Comparison of ENCODE assay signal across 25 cellular contexts in genomic region chr7:44246396-44247113, GRCh38. TPM values are rescaled to one million over a fixed set of nuclear protein-coding genes. Genes with fewer than 3 reads are reported as not detected.
DNase-seq lines count a peak whose midpoint lies in the region; ATAC-seq, FAIRE-seq and TF ChIP-seq lines count a peak whose summit lies in the region.
"Had no signal": no experiment of that assay in that cellular context is flagged by ENCODE, and none has a peak within 500 bp of the region (broad histone marks: within the 10 kb centered on the region; RNA-seq: fewer than 3 reads in every experiment).

No MANE protein-coding gene starts in this region.

- TF ChIP-seq RAD21 in HepG2 (CRISPR knock-in tag; IDR thresholded peaks at IDR 0.05) (no peak), K562 (CRISPR knock-in tag; conservative IDR thresholded peaks at IDR 0.05 in 1 of 2, IDR thresholded peaks at IDR 0.05 in 1 of 2) (no peak)

- H3K9me3 ChIP-seq in HepG2 (ENCODE audit: low read length) (no peaks in the 10 kb centered on the region), right lobe of liver (no peaks in the 10 kb centered on the region), K562 (replicated peaks; ENCODE audit: control insufficient read depth, insufficient read depth, low read depth, low read length) (no peaks in the 10 kb centered on the region), keratinocyte (ENCODE audit: control insufficient read depth, low read depth, low read length) (no peaks in the 10 kb centered on the region)
- H3K9me3 ChIP-seq: BLaER1, SJCRH30 had no signal

- H3K27me3 ChIP-seq in HepG2 (ENCODE audit: control insufficient read depth in 1 of 2, insufficient read depth in 2 of 2, low read length in 2 of 2) (peaks cover 8 to 37% of the 10 kb centered on the region in 2 experiments; a peak in 4 of 5 replicates), right lobe of liver (no peaks in the 10 kb centered on the region), K562 (ENCODE audit: control insufficient read depth in 2 of 2, insufficient read depth in 2 of 2, low read length in 2 of 2) (peaks cover 6 to 42% of the 10 kb centered on the region in 2 experiments; a peak in 4 of 5 replicates), keratinocyte (ENCODE audit: control insufficient read depth, extremely low read depth, insufficient read depth, low read length) (no peaks in the 10 kb centered on the region)
- H3K27me3 ChIP-seq: BLaER1 had no signal

- BruUV-seq in HepG2 (replicated peaks; lab: Mats Ljungman, UMichigan) (no TSS peak), K562 (replicated peaks; lab: Mats Ljungman, UMichigan) (no TSS peak)

- H3K9ac ChIP-seq in HepG2 (ENCODE audit: insufficient read depth, low read depth, low read length) (no peak overlapping the region), K562 (ENCODE audit: insufficient read depth in 1 of 2, low read depth in 2 of 2, low read length in 2 of 2) (no peak overlapping the region), keratinocyte (ENCODE audit: control insufficient read depth, extremely low read depth, insufficient read depth, low read length) (no peak overlapping the region)
- H3K9ac ChIP-seq: BLaER1 had no signal

- H3K4me2 ChIP-seq in HepG2 (ENCODE audit: low read depth, low read length), result no peak overlapping the region
- no peak overlapping the region for H3K4me2 ChIP-seq in K562 (ENCODE audit: insufficient read depth, low read length)
- H3K4me2 ChIP-seq in keratinocyte (ENCODE audit: control insufficient read depth, extremely low read depth, insufficient read depth, low read depth, low read length), result no peak overlapping the region
- H3K4me2 ChIP-seq: BLaER1 had no signal

- TF ChIP-seq CTCF in HepG2 (CRISPR knock-in tag; IDR thresholded peaks at IDR 0.05), result no peak
- no peak for TF ChIP-seq CTCF in right lobe of liver (IDR thresholded peaks at IDR 0.05)
- TF ChIP-seq CTCF in K562 (IDR thresholded peaks at IDR 0.05 in 2 of 3, conservative IDR thresholded peaks at IDR 0.05 in 1 of 3; ENCODE audit: insufficient read depth in 2 of 3, low read depth in 1 of 3, low read length in 3 of 3), result no peak
- no peak for TF ChIP-seq CTCF in keratinocyte (optimal IDR thresholded peaks at IDR 0.05 in 1 of 3, IDR thresholded peaks at IDR 0.05 in 1 of 3, conservative IDR thresholded peaks at IDR 0.05 in 1 of 3; ENCODE audit: extremely low read depth in 1 of 3, insufficient read depth in 2 of 3, low read length in 3 of 3)

- CTCF ChIA-PET in HepG2 (lab: Yijun Ruan, JAX; ENCODE audit: low intra/inter-chr PET ratio, low total read pairs) (no interaction called here), K562 (lab: Yijun Ruan, JAX; ENCODE audit: low intra/inter-chr PET ratio) (no interaction called here)

- DNase-seq in HepG2 (ENCODE audit: low spot score), result no peak
- DNase-seq in right lobe of liver, result no peak
- DNase-seq in K562 (ENCODE audit: extremely low read depth in 1 of 4, low spot score in 3 of 4), result no peak
- DNase-seq in keratinocyte (ENCODE audit: low read depth, low spot score), result no peak
- no peak for DNase-seq in cerebellum (ENCODE audit: low spot score)
- DNase-seq: 8988T; ACHN; CD4-positive, CD25-positive, alpha-beta regulatory T cell; GOT3; NCI-H1092; NCI-H1417 treated with DMSO at 0.1 percent for 48 hours; NCI-H1694 treated with DMSO at 0.1 percent for 48 hours; NCI-H2081; NCI-H2171 treated with DMSO at 0.1 percent for 48 hours; NCI-H345; NCI-H510A treated with DMSO at 0.1 percent for 48 hours; PC-3; SJCRH30 had no signal

- intact Hi-C loops in HepG2 (cut with micrococcal nuclease; ENCODE audit: unreplicated experiment) (no loop called here), right lobe of liver (cut with DNase I) (loop anchor here in 1 of 2 donors (5.0 kb wide), 1 partner anchor 231 kb away; no protein-coding TSS in a partner anchor), K562 (cut with micrococcal nuclease) (no loop called here)

- TF ChIP-seq POLR2A in HepG2 (IDR thresholded peaks at IDR 0.05; ENCODE audit: insufficient read depth in 1 of 2, low read depth in 2 of 2, low read length in 2 of 2) (no peak), right lobe of liver (IDR thresholded peaks at IDR 0.05) (no peak), K562 (conservative IDR thresholded peaks at IDR 0.05) (no peak)

- no peaks in the 10 kb centered on the region for H3K4me1 ChIP-seq in HepG2 (ENCODE audit: insufficient read depth, low read length)
- H3K4me1 ChIP-seq in right lobe of liver, result no peaks in the 10 kb centered on the region
- H3K4me1 ChIP-seq in K562 (replicated peaks in 1 of 2; ENCODE audit: control insufficient read depth in 2 of 2, insufficient read depth in 2 of 2, low read length in 2 of 2), result peaks cover 0 to 18% of the 10 kb centered on the region in 2 experiments; a peak in 2 of 5 replicates
- no peaks in the 10 kb centered on the region for H3K4me1 ChIP-seq in keratinocyte (ENCODE audit: control insufficient read depth, extremely low read depth, insufficient read depth, low read length)
- H3K4me1 ChIP-seq: BLaER1, SJCRH30 had no signal

- POLR2A ChIA-PET in HepG2 (lab: Yijun Ruan, JAX), result no interaction called here
- POLR2A ChIA-PET in K562 (lab: Yijun Ruan, JAX), result no interaction called here

- H4K20me1 ChIP-seq in HepG2 (ENCODE audit: insufficient read depth, low read length) (no peaks in the 10 kb centered on the region), K562 (replicated peaks; ENCODE audit: control insufficient read depth, insufficient read depth, low read length) (peaks cover 7% of the 10 kb centered on the region), keratinocyte (ENCODE audit: control insufficient read depth, extremely low read depth, insufficient read depth, low read length) (no peaks in the 10 kb centered on the region)
- H4K20me1 ChIP-seq: BLaER1 had no signal

- in situ Hi-C loops in HepG2 (cut with HindIII; ENCODE audit: extremely low pct_ligation_motif_present, low pct_unique_long_range_greater_than_20kb) (no loop called here), K562 (cut with MboI) (loop anchor here (10.0 kb wide), 1 partner anchor 228 kb away; no protein-coding TSS in a partner anchor)

- H2AFZ ChIP-seq in HepG2 (ENCODE audit: low read length), result no peak overlapping the region
- no peak overlapping the region for H2AFZ ChIP-seq in K562 (ENCODE audit: low read depth, low read length)
- no peak overlapping the region for H2AFZ ChIP-seq in keratinocyte (ENCODE audit: control insufficient read depth, low read length)

- H3K79me2 ChIP-seq in HepG2 (ENCODE audit: insufficient read depth, low read length), result no peaks in the 10 kb centered on the region
- no peaks in the 10 kb centered on the region for H3K79me2 ChIP-seq in K562 (ENCODE audit: control insufficient read depth, insufficient read depth, low read length)
- H3K79me2 ChIP-seq in keratinocyte (ENCODE audit: control insufficient read depth, insufficient read depth, low read length), result no peaks in the 10 kb centered on the region

- ATAC-seq in HepG2 (no peak), right lobe of liver (no peak), K562 (no peak), HG02885 (IDR thresholded peaks at IDR 0.05; ENCODE audit: poor library complexity, unreplicated experiment) (no peak), HG03159 (IDR thresholded peaks at IDR 0.05; ENCODE audit: unreplicated experiment) (no peak)
- ATAC-seq: HCT116, PC-3, Right ventricle myocardium inferior, SK-N-SH treated with all-trans-retinoic acid at 6 μM for 48 hours had no signal

- FAIRE-seq in HepG2 (lab: Jason Lieb, UNC) (no peak), K562 (lab: Jason Lieb, UNC) (no peak), keratinocyte (lab: Jason Lieb, UNC) (peak; percentile 36)
- FAIRE-seq: D721Med had no signal

- 46% methylated on average over 7 of the region's 7 CpGs for WGBS in HepG2 (ENCODE audit: low lambda C conversion rate)
- WGBS in right lobe of liver (ENCODE audit: insufficient coverage, low coverage, low lambda C conversion rate, missing lambda C conversion rate), result 87% methylated on average over 3 of the region's 7 CpGs
- WGBS in K562 (ENCODE audit: insufficient coverage, low coverage, missing lambda C conversion rate), result 5% methylated on average over 7 of the region's 7 CpGs

- TF ChIP-seq EP300 in HepG2 (IDR thresholded peaks at IDR 0.05; ENCODE audit: low read depth in 2 of 2, low read length in 2 of 2) (no peak), HepG2 (CRISPR knock-in tag; IDR thresholded peaks at IDR 0.05; ENCODE audit: borderline replicate concordance) (no peak), K562 (IDR thresholded peaks at IDR 0.05; ENCODE audit: low read length) (no peak)

- peaks cover 4% of the 10 kb centered on the region for H3K9me1 ChIP-seq in K562 (ENCODE audit: control insufficient read depth, insufficient read depth, low read length)
- peaks cover 2% of the 10 kb centered on the region for H3K9me1 ChIP-seq in keratinocyte (ENCODE audit: control insufficient read depth, extremely low read depth, insufficient read depth, low read length)

- dilution Hi-C loops in keratinocyte (cut with MboI; ENCODE audit: extremely low pct_ligation_motif_present, low sequenced_read_pairs), result no loop called here

- H3K27ac ChIP-seq in HepG2 (ENCODE audit: extremely low read length, insufficient read depth, low read length) (no peak overlapping the region), right lobe of liver (no peak overlapping the region), K562 (ENCODE audit: extremely low read depth, low read depth, low read length) (no peak overlapping the region), keratinocyte (ENCODE audit: control insufficient read depth, insufficient read depth, low read length) (no peak overlapping the region)
- H3K27ac ChIP-seq: BLaER1, SJCRH30 had no signal

- H3K4me3 ChIP-seq in HepG2 (replicated peaks in 1 of 3; ENCODE audit: insufficient read depth in 1 of 3, low read depth in 2 of 3, low read length in 3 of 3) (no peak overlapping the region), right lobe of liver (no peak overlapping the region), K562 (no peak overlapping the region), keratinocyte (ENCODE audit: control insufficient read depth in 2 of 3, extremely low read depth in 1 of 3, insufficient read depth in 2 of 3, low read depth in 1 of 3, low read length in 3 of 3) (no peak overlapping the region)
- H3K4me3 ChIP-seq: BLaER1, SJCRH30 had no signal

- H3K36me3 ChIP-seq in HepG2 (replicated peaks in 1 of 2; ENCODE audit: control insufficient read depth in 1 of 2, insufficient read depth in 2 of 2, low read length in 2 of 2) (no peaks in the 10 kb centered on the region), right lobe of liver (no peaks in the 10 kb centered on the region), K562 (ENCODE audit: control insufficient read depth, insufficient read depth, low read length) (no peaks in the 10 kb centered on the region), keratinocyte (ENCODE audit: control insufficient read depth in 2 of 2, extremely low read depth in 1 of 2, insufficient read depth in 2 of 2, low read length in 2 of 2) (no peaks in the 10 kb centered on the region)
- H3K36me3 ChIP-seq: BLaER1, SJCRH30 had no signal

RNA-seq across cellular contexts. Expression of gene YKT6, which starts 45.8 kb away (rescaled TPM):
- 52.2 and 59.0 TPM in 2 replicates for total RNA-seq in HepG2 (2016; rRNA removed; fragmentation: Illumina TruSeq; extraction: Trizol)
- 32.5 and 39.5 TPM in 2 replicates for total RNA-seq in HepG2 (2016; cell fraction: cytosol; rRNA removed; fragmentation: Illumina TruSeq; extraction: Trizol; ENCODE audit: low read depth)
- total RNA-seq in HepG2 (2016; cell fraction: insoluble cytoplasmic fraction; rRNA removed; fragmentation: Illumina TruSeq; extraction: Trizol), result 50.3 and 53.4 TPM in 2 replicates
- 72.2 and 82.9 TPM in 2 replicates for total RNA-seq in HepG2 (2016; cell fraction: membrane; rRNA removed; fragmentation: Illumina TruSeq; extraction: Trizol)
- total RNA-seq in HepG2 (2016; cell fraction: nucleus; rRNA removed; fragmentation: Illumina TruSeq; extraction: Trizol), result 29.8 and 32.8 TPM in 2 replicates
- polyA plus RNA-seq in HepG2 (2011; rRNA removed), result 60.3 and 65.6 TPM in 2 replicates
- 59.3 and 64.4 TPM in 2 replicates for polyA plus RNA-seq in HepG2 (2011; cell fraction: cytosol; rRNA removed)
- 71.8 and 75.7 TPM in 2 replicates for polyA plus RNA-seq in HepG2 (2011; cell fraction: nucleus; rRNA removed)
- 36.1 and 46.4 TPM in 2 replicates for polyA plus RNA-seq in HepG2 (2012)
- 51.9 and 71.1 TPM in 2 replicates for polyA plus RNA-seq in HepG2 (2016; cell fraction: cytosol; fragmentation: Illumina TruSeq; extraction: Trizol; ENCODE audit: low read depth)
- 67.7 and 77.1 TPM in 2 replicates for polyA plus RNA-seq in HepG2 (2016; cell fraction: insoluble cytoplasmic fraction; fragmentation: Illumina TruSeq; extraction: Trizol; ENCODE audit: low read depth)
- 72.0 and 86.2 TPM in 2 replicates for polyA plus RNA-seq in HepG2 (2016; cell fraction: membrane; fragmentation: Illumina TruSeq; extraction: Trizol; ENCODE audit: low read depth)
- 65.4 and 71.2 TPM in 2 replicates for polyA plus RNA-seq in HepG2 (2016; cell fraction: nucleus; fragmentation: Illumina TruSeq; extraction: Trizol; ENCODE audit: insufficient read depth, low read depth)
- polyA minus RNA-seq in HepG2 (2011; rRNA and poly(A)+ RNA removed; ENCODE audit: low replicate concordance), result 55.8 and 105 TPM in 2 replicates
- 19.1 and 20.7 TPM in 2 replicates for polyA minus RNA-seq in HepG2 (2011; cell fraction: cytosol; rRNA and poly(A)+ RNA removed)
- polyA minus RNA-seq in HepG2 (2011; cell fraction: nucleus; rRNA and poly(A)+ RNA removed), result 38.1 and 44.4 TPM in 2 replicates
- 10 to 100 TPM; 15.0 to 23.8 (median 19.2) TPM for total RNA-seq in right lobe of liver
- total RNA-seq in K562 (2011; cell fraction: chromatin; rRNA removed; ENCODE audit: low replicate concordance), result 52.9 and 122 TPM in 2 replicates
- total RNA-seq in K562 (2011; cell fraction: nucleolus; rRNA removed), result 80.8 and 98.2 TPM in 2 replicates
- total RNA-seq in K562 (2011; cell fraction: nucleoplasm; rRNA removed), result 90.6 and 91.5 TPM in 2 replicates
- 82.0 and 96.9 TPM in 2 replicates for total RNA-seq in K562 (2014; rRNA removed)
- 52.0 and 57.7 TPM in 2 replicates for total RNA-seq in K562 (2014; rRNA removed; fragmentation: Illumina TruSeq; extraction: Trizol)
- total RNA-seq in K562 (2015; rRNA removed; fragmentation: Illumina TruSeq; extraction: Trizol), result 56.9 and 59.5 TPM in 2 replicates
- 73.2 and 80.6 TPM in 2 replicates for total RNA-seq in K562 (2021)
- polyA plus RNA-seq in K562 (2011; rRNA removed), result 90.6 and 96.8 TPM in 2 replicates
- polyA plus RNA-seq in K562 (2011; cell fraction: cytosol; rRNA removed), result 88.6 and 98.5 TPM in 2 replicates
- 128 and 156 TPM in 2 replicates for polyA plus RNA-seq in K562 (2011; cell fraction: nucleus; rRNA removed)
- polyA plus RNA-seq in K562 (2012), result 75.1 and 76.7 TPM in 2 replicates
- 73.0 and 80.6 TPM in 2 replicates for polyA plus RNA-seq in K562 (2014; fragmentation: Illumina TruSeq; extraction: Trizol)
- polyA plus RNA-seq in K562 (2014; fragmentation: Nextera tagmentation; extraction: Ambion mirVana), result 1 to 10 TPM; 1.6 to 2.8 TPM
- 75.1 and 96.5 TPM in 2 replicates for polyA plus RNA-seq in K562 (2014; rRNA removed)
- 46.0 and 54.8 TPM in 2 replicates for polyA minus RNA-seq in K562 (2011; rRNA and poly(A)+ RNA removed)
- polyA minus RNA-seq in K562 (2011; cell fraction: cytosol; rRNA and poly(A)+ RNA removed), result 25.1 and 28.8 TPM in 2 replicates
- polyA minus RNA-seq in K562 (2011; cell fraction: nucleus; rRNA and poly(A)+ RNA removed), result 46.4 and 60.2 TPM in 2 replicates
- 139 to 192 TPM (median 148 TPM) in 3 replicates for polyA plus RNA-seq in keratinocyte
- polyA plus RNA-seq in keratinocyte (2011; ENCODE audit: low read depth), result 50.6 TPM
- 149 and 154 TPM in 2 replicates for polyA plus RNA-seq in keratinocyte (2011; cell fraction: cytosol; rRNA removed)
- polyA plus RNA-seq in keratinocyte (2011; cell fraction: nucleus; rRNA removed), result 113 and 122 TPM in 2 replicates
- 73.7 and 135 TPM in 2 replicates for polyA plus RNA-seq in keratinocyte (2012; ENCODE audit: low replicate concordance)
- 115 to 176 TPM (median 150 TPM) in 3 replicates for polyA minus RNA-seq in keratinocyte
- 109 TPM for polyA minus RNA-seq in keratinocyte (2011; cell fraction: cytosol; rRNA and poly(A)+ RNA removed)
- polyA minus RNA-seq in keratinocyte (2011; cell fraction: nucleus; rRNA and poly(A)+ RNA removed), result 40.9 and 56.7 TPM in 2 replicates
- total RNA-seq in cerebellum, result 43.4 TPM

RNA-seq across cellular contexts. Expression of gene GCK, which starts 57.3 kb away (rescaled TPM):
- total RNA-seq in HepG2 (2016; rRNA removed; fragmentation: Illumina TruSeq; extraction: Trizol), result not detected in 2 replicates
- total RNA-seq in HepG2 (2016; cell fraction: cytosol; rRNA removed; fragmentation: Illumina TruSeq; extraction: Trizol; ENCODE audit: low read depth), result not detected in 2 replicates
- not detected in 2 replicates for total RNA-seq in HepG2 (2016; cell fraction: insoluble cytoplasmic fraction; rRNA removed; fragmentation: Illumina TruSeq; extraction: Trizol)
- total RNA-seq in HepG2 (2016; cell fraction: membrane; rRNA removed; fragmentation: Illumina TruSeq; extraction: Trizol), result not detected in 2 replicates
- not detected in 2 replicates for total RNA-seq in HepG2 (2016; cell fraction: nucleus; rRNA removed; fragmentation: Illumina TruSeq; extraction: Trizol)
- not detected in 2 replicates for polyA plus RNA-seq in HepG2 (2011; rRNA removed)
- polyA plus RNA-seq in HepG2 (2011; cell fraction: cytosol; rRNA removed), result not detected in 2 replicates
- not detected in 2 replicates for polyA plus RNA-seq in HepG2 (2011; cell fraction: nucleus; rRNA removed)
- 0.55 TPM in 1 of 2 replicates, not detected in the other for polyA plus RNA-seq in HepG2 (2012)
- polyA plus RNA-seq in HepG2 (2016; cell fraction: cytosol; fragmentation: Illumina TruSeq; extraction: Trizol; ENCODE audit: low read depth), result not detected in 2 replicates
- not detected in 2 replicates for polyA plus RNA-seq in HepG2 (2016; cell fraction: insoluble cytoplasmic fraction; fragmentation: Illumina TruSeq; extraction: Trizol; ENCODE audit: low read depth)
- not detected in 2 replicates for polyA plus RNA-seq in HepG2 (2016; cell fraction: membrane; fragmentation: Illumina TruSeq; extraction: Trizol; ENCODE audit: low read depth)
- not detected in 2 replicates for polyA plus RNA-seq in HepG2 (2016; cell fraction: nucleus; fragmentation: Illumina TruSeq; extraction: Trizol; ENCODE audit: insufficient read depth, low read depth)
- not detected in 2 replicates for polyA minus RNA-seq in HepG2 (2011; rRNA and poly(A)+ RNA removed; ENCODE audit: low replicate concordance)
- not detected in 2 replicates for polyA minus RNA-seq in HepG2 (2011; cell fraction: cytosol; rRNA and poly(A)+ RNA removed)
- not detected in 2 replicates for polyA minus RNA-seq in HepG2 (2011; cell fraction: nucleus; rRNA and poly(A)+ RNA removed)
- 1 to 10 TPM in 4 of 6 experiments, under 1 TPM in 2; 0.50 to 5.9 (median 2.0) TPM for total RNA-seq in right lobe of liver
- total RNA-seq in K562 (2011; cell fraction: chromatin; rRNA removed; ENCODE audit: low replicate concordance), result not detected in 2 replicates
- not detected in 2 replicates for total RNA-seq in K562 (2011; cell fraction: nucleolus; rRNA removed)
- not detected in 2 replicates for total RNA-seq in K562 (2011; cell fraction: nucleoplasm; rRNA removed)
- total RNA-seq in K562 (2014; rRNA removed), result 0.14 and 0.16 TPM in 2 replicates
- total RNA-seq in K562 (2014; rRNA removed; fragmentation: Illumina TruSeq; extraction: Trizol), result 0.18 TPM in 1 of 2 replicates, not detected in the other
- 0.11 TPM in 1 of 2 replicates, not detected in the other for total RNA-seq in K562 (2015; rRNA removed; fragmentation: Illumina TruSeq; extraction: Trizol)
- total RNA-seq in K562 (2021), result 0.11 and 0.22 TPM in 2 replicates
- not detected in 2 replicates for polyA plus RNA-seq in K562 (2011; rRNA removed)
- polyA plus RNA-seq in K562 (2011; cell fraction: cytosol; rRNA removed), result 0.04 and 0.09 TPM in 2 replicates
- polyA plus RNA-seq in K562 (2011; cell fraction: nucleus; rRNA removed), result 0.13 TPM in 1 of 2 replicates, not detected in the other
- polyA plus RNA-seq in K562 (2012), result 0.79 and 1.2 TPM in 2 replicates
- polyA plus RNA-seq in K562 (2014; fragmentation: Illumina TruSeq; extraction: Trizol), result not detected in 2 replicates
- under 1 TPM; 0.25 to 0.55 TPM for polyA plus RNA-seq in K562 (2014; fragmentation: Nextera tagmentation; extraction: Ambion mirVana)
- 0.13 and 0.35 TPM in 2 replicates for polyA plus RNA-seq in K562 (2014; rRNA removed)
- not detected in 2 replicates for polyA minus RNA-seq in K562 (2011; rRNA and poly(A)+ RNA removed)
- polyA minus RNA-seq in K562 (2011; cell fraction: cytosol; rRNA and poly(A)+ RNA removed), result not detected in 2 replicates
- polyA minus RNA-seq in K562 (2011; cell fraction: nucleus; rRNA and poly(A)+ RNA removed), result not detected in 2 replicates
- polyA plus RNA-seq in keratinocyte, result 0.03 TPM in 1 of 3 replicates, not detected in the others
- polyA plus RNA-seq in keratinocyte (2011; ENCODE audit: low read depth), result not detected
- polyA plus RNA-seq in keratinocyte (2011; cell fraction: cytosol; rRNA removed), result not detected in 2 replicates
- not detected in 2 replicates for polyA plus RNA-seq in keratinocyte (2011; cell fraction: nucleus; rRNA removed)
- polyA plus RNA-seq in keratinocyte (2012; ENCODE audit: low replicate concordance), result not detected in 2 replicates
- not detected in 3 replicates for polyA minus RNA-seq in keratinocyte
- not detected for polyA minus RNA-seq in keratinocyte (2011; cell fraction: cytosol; rRNA and poly(A)+ RNA removed)
- polyA minus RNA-seq in keratinocyte (2011; cell fraction: nucleus; rRNA and poly(A)+ RNA removed), result not detected in 2 replicates
- 7.7 TPM for total RNA-seq in cerebellum
- total RNA-seq: CD4-positive, CD25-positive, alpha-beta regulatory T cell; PC-3; SJCRH30 had no signal

Comparison
In these comparisons a context has a peak if more than half of its experiments do, and no peak if none do; other contexts are left out.
1. Of the 241 proteins assayed by ChIP-seq in both HepG2 and K562: peak only in HepG2: MNT; only in K562: MAX; in both: none; in neither: 239.